29 cellular contexts compared by ENCODE assay signal in the genomic region with DNA sequence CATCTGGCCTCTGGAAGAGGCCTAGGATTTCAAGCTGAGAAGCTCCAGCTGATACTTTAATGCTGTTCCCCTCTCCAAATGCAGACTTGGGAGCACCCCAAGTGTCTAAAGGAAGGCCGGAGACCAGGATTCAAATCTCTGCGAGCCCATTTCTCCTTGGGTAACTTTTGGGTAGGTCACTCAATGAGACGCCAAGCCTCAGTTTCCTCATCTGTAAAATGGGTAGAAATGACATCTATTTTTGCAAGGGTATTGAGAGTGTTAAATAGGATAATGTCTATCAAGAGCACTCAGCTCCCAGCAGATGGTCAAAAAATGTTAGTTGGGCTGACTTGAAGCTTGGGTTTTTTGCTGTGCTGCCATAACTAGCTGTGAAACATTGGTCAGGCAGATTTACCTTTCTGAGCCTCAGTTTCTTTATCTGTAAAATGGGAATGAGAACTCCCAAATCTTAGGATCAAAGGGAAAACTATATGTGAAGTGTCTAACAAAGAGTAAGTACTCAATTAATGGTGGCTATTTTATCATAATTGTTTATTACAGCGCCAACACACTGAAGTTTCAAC.
"Had no signal": no experiment of that assay in that cellular context is flagged by ENCODE, and none has a peak within 500 bp of the region (broad histone marks: within the 10 kb centered on the region; RNA-seq: fewer than 3 reads in every experiment).

No MANE protein-coding gene starts in this region.

- H3K27ac ChIP-seq: ascending aorta, cardiac muscle cell, colonic mucosa, VCaP had no signal

- H3K36me3 ChIP-seq: ascending aorta, cardiac muscle cell, colonic mucosa had no signal

- H3K27me3 ChIP-seq: ascending aorta, cardiac muscle cell, colonic mucosa had no signal

- FAIRE-seq: bronchial epithelial cell, TTC549 had no signal

- H3K4me3 ChIP-seq: ascending aorta, cardiac muscle cell, colonic mucosa had no signal

- DNase-seq: activated CD4-positive, alpha-beta memory T cell treated with anti-CD3 and anti-CD28 coated beads, Interleukin-2, amount 10 ng/mL, durations not matched to agents 7 days and 5 days; activated CD4-positive, alpha-beta T cell treated with anti-CD3 and anti-CD28 coated beads for 1 hour; activated CD4-positive, alpha-beta T cell treated with anti-CD3 and anti-CD28 coated beads for 36 hours; activated CD4-positive, alpha-beta T cell treated with anti-CD3 and anti-CD28 coated beads for 48 hours; activated CD4-positive, alpha-beta T cell treated with anti-CD3 and anti-CD28 coated beads, Interleukin-2, amount 10 ng/mL, durations not matched to agents 7 days and 5 days; activated CD4-positive, alpha-beta T cell treated with anti-CD3 and anti-CD28 coated beads, Interleukin-2, amount 50 U/mL, for 48 hours; activated CD4-positive, CD25-positive, alpha-beta regulatory T cell; activated CD8-positive, alpha-beta memory T cell treated with anti-CD3 and anti-CD28 coated beads, Interleukin-2, amount 50 U/mL, for 48 hours; activated CD8-positive, alpha-beta T cell treated with anti-CD3 and anti-CD28 coated beads, Interleukin-2, amount 10 ng/mL, durations not matched to agents 7 days and 5 days; activated effector memory CD4-positive, alpha-beta T cell treated with Interleukin-2 at 50 U/mL for 16 hours; activated gamma-delta T cell; activated naive CD4-positive, alpha-beta T cell treated with anti-CD3 and anti-CD28 coated beads, Interleukin-2, amount 10 ng/mL, durations not matched to agents 7 days and 5 days; activated naive CD4-positive, alpha-beta T cell treated with Interleukin-2 at 50 U/mL for 16 hours; activated naive CD8-positive, alpha-beta T cell treated with anti-CD3 and anti-CD28 coated beads, Interleukin-2, amount 10 ng/mL, durations not matched to agents 7 days and 5 days; activated naive CD8-positive, alpha-beta T cell treated with anti-CD3 and anti-CD28 coated beads, Interleukin-2, amount 50 U/mL, for 24 hours; activated T-cell treated with anti-CD3 and anti-CD28 coated beads, Interleukin-2, amount 50 U/mL, for 24 hours; activated T-cell treated with anti-CD3 and anti-CD28 coated beads, Interleukin-2, amount 50 U/mL, for 48 hours; anterior cingulate cortex; caudate nucleus; cerebellar nuclear complex; colonic mucosa; T-helper 2 cell; T-helper 9 cell had no signal

- H3K4me1 ChIP-seq: ascending aorta, colonic mucosa had no signal

- H3K9me3 ChIP-seq: ascending aorta, colonic mucosa had no signal

- ATAC-seq: activated CD4-positive, alpha-beta T cell treated with anti-CD3 and anti-CD28 coated beads for 36 hours; activated CD4-positive, CD25-positive, alpha-beta regulatory T cell treated with anti-CD3 and anti-CD28 coated beads, Interleukin-2, amount 50 U/mL, for 24 hours; activated CD8-positive, alpha-beta T cell treated with anti-CD3 and anti-CD28 coated beads, Interleukin-2, amount 10 ng/mL, durations not matched to agents 7 days and 5 days; activated naive CD8-positive, alpha-beta T cell treated with anti-CD3 and anti-CD28 coated beads, Interleukin-2, amount 50 U/mL, for 24 hours had no signal
